ENCODE assay signal across 4 cellular contexts in the genomic region with DNA sequence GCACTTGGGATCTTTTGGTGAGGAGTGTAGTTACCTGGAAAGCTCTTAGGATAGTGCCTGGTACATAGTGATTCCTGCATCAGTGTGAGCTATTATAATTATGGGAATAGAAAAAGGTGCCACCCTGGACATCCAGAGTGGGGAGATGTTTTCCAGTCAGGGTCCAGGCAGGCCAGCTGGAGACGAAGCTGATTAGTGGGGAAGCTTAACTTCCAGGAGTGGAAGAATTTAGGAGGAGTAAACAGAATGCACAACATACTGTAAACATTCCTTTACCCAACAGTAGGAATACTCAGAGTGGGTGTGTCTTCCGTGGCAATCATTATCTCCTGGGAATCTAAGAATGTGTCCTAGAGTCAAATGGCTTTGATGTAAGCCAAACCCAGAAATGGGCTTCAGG. TPM values are rescaled to one million over a fixed set of nuclear protein-coding genes. Genes with fewer than 3 reads are reported as not detected.
"Had no signal": no experiment of that assay in that cellular context is flagged by ENCODE, and none has a peak within 500 bp of the region (broad histone marks: within the 10 kb centered on the region; RNA-seq: fewer than 3 reads in every experiment).

No MANE protein-coding gene starts in this region.

RNA-seq across cellular contexts. Expression of gene PSG11, which starts 23.3 kb away (rescaled TPM):
- total RNA-seq: HT-29, NCI-H460, Right ventricle myocardium inferior, SJCRH30 had no signal
